ENCODE assay signal across 10 cellular contexts in the genomic region with DNA sequence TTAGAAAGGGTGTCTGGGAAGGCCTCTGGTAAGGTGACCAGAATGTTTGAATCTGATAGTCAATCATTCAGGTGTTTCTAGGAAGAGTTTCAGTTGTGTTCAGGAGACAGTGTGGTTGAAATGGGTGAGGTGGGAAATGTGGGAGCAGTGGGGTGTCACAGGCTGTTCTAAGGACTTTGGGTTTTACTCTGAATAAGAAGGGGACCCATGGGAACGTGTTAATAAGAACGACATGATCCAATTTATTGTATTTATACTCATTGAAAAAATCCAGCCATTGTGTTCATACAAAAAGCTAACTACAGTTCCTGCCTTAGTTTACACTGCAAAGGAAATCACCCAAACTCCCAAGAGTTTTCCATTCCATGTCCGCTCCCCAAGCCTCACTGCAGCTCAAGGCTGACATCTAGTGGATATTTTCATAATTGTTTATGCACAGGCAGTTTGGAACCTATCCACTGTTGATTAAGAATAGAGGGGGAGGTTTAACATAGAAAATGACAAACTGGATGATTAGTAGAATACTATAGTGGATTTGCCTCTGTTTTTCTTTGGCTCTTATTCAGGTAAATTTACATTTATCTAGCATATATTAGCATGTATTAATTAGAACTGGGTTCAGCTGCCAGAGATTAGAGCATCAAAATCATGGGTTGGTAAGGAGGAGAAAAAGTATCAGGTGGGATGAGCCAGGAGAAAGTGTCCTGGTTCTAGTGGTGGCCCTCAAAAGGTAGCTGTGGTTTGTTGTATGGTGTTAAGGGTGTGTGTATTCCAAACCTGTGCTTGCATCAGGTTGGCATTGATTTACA. TPM values are rescaled to one million over a fixed set of nuclear protein-coding genes. Genes with fewer than 3 reads are reported as not detected.
DNase-seq lines count a peak whose midpoint lies in the region; ATAC-seq and TF ChIP-seq lines count a peak whose summit lies in the region.
"Had no signal": no experiment of that assay in that cellular context is flagged by ENCODE, and none has a peak within 500 bp of the region (broad histone marks: within the 10 kb centered on the region; RNA-seq: fewer than 3 reads in every experiment).

No MANE protein-coding gene starts in this region.

- H3K4me1 Mint-ChIP-seq in MCF 10A (ENCODE audit: insufficient read depth, unreplicated experiment), result peaks cover 16% of the 10 kb centered on the region

- H3K27ac ChIP-seq in suprapubic skin, result no peak overlapping the region
- H3K27ac ChIP-seq: skin epidermis had no signal

- H3K4me1 ChIP-seq in BE2C (peaks cover 1% of the 10 kb centered on the region), suprapubic skin (peaks cover 13% of the 10 kb centered on the region)

- H3K27me3 Mint-ChIP-seq in MCF 10A (ENCODE audit: insufficient read depth, unreplicated experiment), result peaks cover 14% of the 10 kb centered on the region

- H3K4me3 ChIP-seq in BE2C (ENCODE audit: low read depth, low read length) (no peak overlapping the region), suprapubic skin (no peak overlapping the region)
- H3K4me3 ChIP-seq: skin epidermis had no signal

- CTCF ChIA-PET in MCF 10A (lab: Yijun Ruan, JAX), result interaction anchor here (0.5 to 2.5 kb wide), 51 partner anchors 8 to 1747 kb away, joined by 3 to 25 read pairs (median 4); partner anchors contain the start of genes CAVIN4 and TEX10

- intact Hi-C loops in MCF 10A (cut with micrococcal nuclease), result loop anchor here (5.0 kb wide), 6 partner anchors 168 to 1748 kb away; partner anchors contain the start of gene MSANTD3

- peak; percentile 51 for ATAC-seq in HG03196 (IDR thresholded peaks at IDR 0.05; ENCODE audit: unreplicated experiment)
- no peak for ATAC-seq in HG03139 (IDR thresholded peaks at IDR 0.05; ENCODE audit: unreplicated experiment)

- DNase-seq in BE2C (peak; percentile 45), NCI-H524 treated with DMSO at 0.1 percent for 48 hours (lab: John Stamatoyannopoulos, UW) (peak; percentile 17), MCF 10A (ENCODE audit: unreplicated experiment) (peak; percentile 70), iris pigment epithelial cell (ENCODE audit: low read depth) (peak; percentile 57), suprapubic skin (ENCODE audit: low spot score in 2 of 2) (no peak)

- TF ChIP-seq EP300 in suprapubic skin (IDR thresholded peaks at IDR 0.05), result no peak

- TF ChIP-seq POLR2A in suprapubic skin (IDR thresholded peaks at IDR 0.05), result no peak

- POLR2A ChIA-PET in MCF 10A (lab: Yijun Ruan, JAX), result no interaction called here

- no peak overlapping the region for H3K4me3 Mint-ChIP-seq in MCF 10A (ENCODE audit: unreplicated experiment)
- H3K4me3 Mint-ChIP-seq: T-helper 1 cell treated with Interleukin-12 subunit alpha and Interleukin-12 subunit beta and Interleukin-4 antibody, amounts not matched to agents 30 μg/mL and 1 μg/mL, for 36 hours had no signal

- WGBS in suprapubic skin, result 15% methylated on average over 3 of the region's 3 CpGs

- H3K27me3 ChIP-seq in BE2C, result no peaks in the 10 kb centered on the region
- H3K27me3 ChIP-seq in suprapubic skin, result no peaks in the 10 kb centered on the region

- H3K36me3 Mint-ChIP-seq in MCF 10A (ENCODE audit: insufficient read depth, unreplicated experiment), result no peaks in the 10 kb centered on the region

- no TSS peak for BruUV-seq in MCF 10A (replicated peaks; lab: Mats Ljungman, UMichigan)

- no peak overlapping the region for H3K27ac Mint-ChIP-seq in MCF 10A (ENCODE audit: low read depth, unreplicated experiment)
- H3K27ac Mint-ChIP-seq: T-helper 1 cell treated with Interleukin-12 subunit alpha and Interleukin-12 subunit beta and Interleukin-4 antibody, amounts not matched to agents 30 μg/mL and 1 μg/mL, for 36 hours had no signal

- no peaks in the 10 kb centered on the region for H3K9me3 ChIP-seq in BE2C
- no peaks in the 10 kb centered on the region for H3K9me3 ChIP-seq in suprapubic skin

- TF ChIP-seq CTCF in BE2C (IDR thresholded peaks at IDR 0.05; ENCODE audit: low read depth, low read length) (peak; percentile 79), GM12872 (IDR thresholded peaks at IDR 0.05; ENCODE audit: insufficient read depth, low read depth, low read length) (peak; percentile 64), MCF 10A (IDR thresholded peaks at IDR 0.05; ENCODE audit: unreplicated experiment) (peak; percentile 81), suprapubic skin (IDR thresholded peaks at IDR 0.05) (peak; percentile 60 to 70)

- no peaks in the 10 kb centered on the region for H3K36me3 ChIP-seq in BE2C
- H3K36me3 ChIP-seq in suprapubic skin, result no peaks in the 10 kb centered on the region

- no peaks in the 10 kb centered on the region for H3K9me3 Mint-ChIP-seq in MCF 10A (ENCODE audit: unreplicated experiment)
- H3K9me3 Mint-ChIP-seq: T-helper 1 cell treated with Interleukin-12 subunit alpha and Interleukin-12 subunit beta and Interleukin-4 antibody, amounts not matched to agents 30 μg/mL and 1 μg/mL, for 36 hours had no signal

RNA-seq across cellular contexts. Expression of gene CAVIN4, which starts 17.7 kb away (rescaled TPM):
- polyA plus RNA-seq in BE2C (2012; ENCODE audit: insufficient read depth, insufficient read length, low read depth), result 1.7 TPM
- total RNA-seq in MCF 10A (2022) (0.49 and 0.56 TPM in 2 replicates), suprapubic skin (under 1 TPM in 1 of 4 donors, not detected in 3; 0.16 TPM)

Comparison
In these comparisons a context has a peak if more than half of its experiments do, and no peak if none do; other contexts are left out.
1. DNase-seq: peak in BE2C (single experiment), NCI-H524 treated with DMSO at 0.1 percent for 48 hours (single experiment), MCF 10A (single experiment) and iris pigment epithelial cell (single experiment); none in suprapubic skin (0 of 2).
2. Peak in every context shown above with its lines, with median percentiles within 50 percentile points of each other: CTCF ChIP-seq.